Comparison of ENCODE assay signal across 8 cellular contexts in the genomic region with DNA sequence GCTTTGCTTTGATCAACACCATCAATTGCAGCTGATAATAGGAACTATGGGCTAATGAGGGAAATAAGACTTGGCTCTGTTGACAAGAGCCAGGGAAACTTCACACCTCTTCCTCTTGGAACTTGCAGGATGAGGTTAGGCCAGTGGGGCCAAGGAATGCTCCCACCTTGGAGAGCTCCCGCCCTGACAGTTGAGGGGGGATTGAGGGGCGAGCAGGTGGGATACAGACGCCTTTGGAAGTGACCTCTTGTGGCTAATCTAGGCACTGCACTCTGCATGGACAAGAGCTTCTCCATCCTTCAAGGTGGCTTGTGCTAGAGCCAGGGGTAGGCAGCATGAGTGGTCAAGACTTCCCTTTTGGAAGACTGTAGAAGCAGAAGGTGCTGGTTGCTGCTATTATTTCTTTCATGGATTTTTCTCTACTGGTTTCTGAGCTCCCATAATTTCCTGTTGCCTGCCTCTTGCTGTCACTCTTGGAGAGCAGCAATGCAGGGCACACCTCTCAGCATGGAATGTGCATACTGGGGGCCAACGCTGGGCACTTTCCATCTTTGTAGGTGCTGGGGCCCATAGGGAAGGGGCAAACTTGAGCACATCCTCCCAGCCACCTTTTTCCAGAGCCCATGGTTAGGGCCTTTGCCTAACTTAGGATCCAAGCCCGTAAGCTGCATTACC. TPM values are rescaled to one million over a fixed set of nuclear protein-coding genes. Genes with fewer than 3 reads are reported as not detected.
DNase-seq lines count a peak whose midpoint lies in the region; ATAC-seq and TF ChIP-seq lines count a peak whose summit lies in the region.

No MANE protein-coding gene starts in this region.

- no peak overlapping the region for H3K4me3 ChIP-seq in neutrophil (ENCODE audit: low read depth in 1 of 2, low read length in 1 of 2)

- peak; percentile 46 for DNase-seq in NCI-H2171 treated with DMSO at 0.1 percent for 48 hours (lab: John Stamatoyannopoulos, UW)
- DNase-seq in NCI-H2171 (lab: John Stamatoyannopoulos, UW): no peak
- peak; percentile 38 for DNase-seq in LHCN-M2 (ENCODE audit: low read depth)
- peak; percentile 44 for DNase-seq in activated CD4-positive, alpha-beta T cell treated with anti-CD3 and anti-CD28 coated beads, Interleukin-2, amount 50 U/mL, for 1 hour
- DNase-seq in endothelial cell (ENCODE audit: low spot score): peak; percentile 71
- DNase-seq in middle frontal gyrus (ENCODE audit: extremely low spot score, low spot score): no peak

- no peaks in the 10 kb centered on the region for H3K36me3 ChIP-seq in neutrophil

- H3K27me3 ChIP-seq in neutrophil: no peaks in the 10 kb centered on the region

- H3K36me3 Mint-ChIP-seq in endothelial cell (ENCODE audit: low read depth, unreplicated experiment): peaks cover 8% of the 10 kb centered on the region

- H3K4me3 Mint-ChIP-seq in endothelial cell (ENCODE audit: unreplicated experiment): no peak overlapping the region

- no peaks in the 10 kb centered on the region for H3K9me3 ChIP-seq in neutrophil

- no peak for ATAC-seq in HG03135 (IDR thresholded peaks at IDR 0.05; ENCODE audit: unreplicated experiment)

- peaks cover 2% of the 10 kb centered on the region for H3K27me3 Mint-ChIP-seq in endothelial cell (ENCODE audit: unreplicated experiment)

- H3K27ac ChIP-seq in neutrophil: peak overlapping the region; percentile 98

- H3K4me1 Mint-ChIP-seq in endothelial cell (ENCODE audit: unreplicated experiment): peaks cover under 1% of the 10 kb centered on the region

- H3K27ac Mint-ChIP-seq in endothelial cell (ENCODE audit: unreplicated experiment): no peak overlapping the region

- TF ChIP-seq CTCF in endothelial cell (IDR thresholded peaks at IDR 0.05; ENCODE audit: unreplicated experiment) (peak; percentile 88), neutrophil (IDR thresholded peaks at IDR 0.05) (peak; percentile 84)

- peaks cover 19 to 23% of the 10 kb centered on the region in 2 experiments for H3K4me1 ChIP-seq in neutrophil (ENCODE audit: control insufficient read depth in 1 of 2, insufficient read depth in 1 of 2, low read depth in 1 of 2, low read length in 1 of 2)

- H3K9me3 Mint-ChIP-seq in endothelial cell (ENCODE audit: unreplicated experiment): no peaks in the 10 kb centered on the region

RNA-seq across cellular contexts. Expression of a gene that starts 2.3 kb away (rescaled TPM):
- 28.2 and 29.0 TPM in 2 replicates for total RNA-seq in LHCN-M2 (2014; rRNA removed)
- 12.9 TPM for polyA plus RNA-seq in LHCN-M2 (2012)
- 56.1 TPM for total RNA-seq in endothelial cell (ENCODE audit: unreplicated experiment)

RNA-seq across cellular contexts. Expression of a gene that starts 50.7 kb away (rescaled TPM):
- total RNA-seq in LHCN-M2 (2014; rRNA removed) (4.6 and 5.2 TPM in 2 replicates), endothelial cell (ENCODE audit: unreplicated experiment) (8.2 TPM)
- 2.5 TPM for polyA plus RNA-seq in LHCN-M2 (2012)

RNA-seq across cellular contexts. Expression of a gene that starts 52.3 kb away (rescaled TPM):
- total RNA-seq in LHCN-M2 (2014; rRNA removed) (not detected in 2 replicates), endothelial cell (ENCODE audit: unreplicated experiment) (0.10 TPM)
- 0.10 TPM for polyA plus RNA-seq in LHCN-M2 (2012)

RNA-seq across cellular contexts. Expression of a gene that starts 56.0 kb away (rescaled TPM):
- total RNA-seq in LHCN-M2 (2014; rRNA removed): 23.7 and 31.6 TPM in 2 replicates
- 62.1 TPM for polyA plus RNA-seq in LHCN-M2 (2012)
- total RNA-seq in endothelial cell (ENCODE audit: unreplicated experiment): 156 TPM

Comparison
In these comparisons a context has a peak if more than half of its experiments do, and no peak if none do; other contexts are left out.
1. DNase-seq: peak in NCI-H2171 treated with DMSO at 0.1 percent for 48 hours (single experiment), LHCN-M2 (single experiment), activated CD4-positive, alpha-beta T cell treated with anti-CD3 and anti-CD28 coated beads, Interleukin-2, amount 50 U/mL, for 1 hour (single experiment) and endothelial cell (single experiment); none in NCI-H2171 (single experiment) and middle frontal gyrus (single experiment).